ENCODE assay signal across 13 cellular contexts in the genomic region with DNA sequence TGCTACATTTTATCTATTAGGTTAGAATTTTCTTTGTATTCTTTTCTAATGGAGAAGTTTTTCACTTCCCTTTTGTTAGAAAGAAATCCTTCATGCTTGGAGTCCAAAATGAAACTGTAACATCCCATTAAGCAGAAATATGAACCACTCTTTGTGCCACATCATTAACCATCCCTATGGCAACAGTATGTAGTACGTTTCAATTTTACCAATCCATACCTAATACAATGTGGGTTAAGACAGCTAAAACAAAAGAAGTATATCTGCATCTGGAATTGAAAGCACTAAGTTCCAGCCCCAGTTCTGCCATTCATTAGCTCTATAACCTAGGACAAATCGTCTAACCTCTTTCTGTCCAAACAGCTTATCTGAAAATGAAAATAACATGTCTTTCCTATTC.
DNase-seq lines count a peak whose midpoint lies in the region; ATAC-seq and TF ChIP-seq lines count a peak whose summit lies in the region.
"Had no signal": no experiment of that assay in that cellular context is flagged by ENCODE, and none has a peak within 500 bp of the region (broad histone marks: within the 10 kb centered on the region; RNA-seq: fewer than 3 reads in every experiment).

No MANE protein-coding gene starts in this region.

- CTCF ChIA-PET in HEK293T (lab: Yijun Ruan, JAX), result no interaction called here

- peak; percentile 88 for ATAC-seq in GM18909 (IDR thresholded peaks at IDR 0.05; ENCODE audit: poor library complexity, unreplicated experiment)
- peak; percentile 95 for ATAC-seq in GM21825 (IDR thresholded peaks at IDR 0.05; ENCODE audit: unreplicated experiment)
- ATAC-seq in HG03135 (IDR thresholded peaks at IDR 0.05; ENCODE audit: unreplicated experiment), result peak; percentile 99
- ATAC-seq: heart left ventricle had no signal

- POLR2A ChIA-PET in HEK293T (lab: Yijun Ruan, JAX), result no interaction called here

- DNase-seq in DMS79 (lab: John Stamatoyannopoulos, UW) (peak; percentile 46), NOMO-1 treated with dmso at 0.1 percent for 144 hours (lab: John Stamatoyannopoulos, UW; ENCODE audit: unreplicated experiment) (no peak), HEK293T (ENCODE audit: extremely low spot score) (no peak)
- DNase-seq in effector CD8-positive, alpha-beta T cell (lab: John Stamatoyannopoulos, UW), result no peak
- DNase-seq in stimulated activated CD4-positive, alpha-beta T cell treated with anti-CD3 and anti-CD28 coated beads, Interleukin-12 subunit alpha, Interleukin-12 subunit beta, amount 100 ng/mL, for 4 hours, result no peak
- DNase-seq: heart left ventricle; NCI-H2029 treated with DMSO at 0.1 percent for 48 hours; occipital lobe; stimulated activated CD4-positive, alpha-beta T cell treated with anti-CD3 and anti-CD28 coated beads, Interleukin-1b, Interleukin-23, amount 100 ng/mL, for 48 hours; stomach had no signal

TF ChIP-seq in HEK293T, 16 proteins besides CTCF, POLR2A, EP300 and RAD21:
- TF ChIP-seq L3MBTL2 (conservative IDR thresholded peaks at IDR 0.05) (no peak), LEF1 (IDR thresholded peaks at IDR 0.05; ENCODE audit: borderline replicate concordance) (no peak), CTBP1 (IDR thresholded peaks at IDR 0.05; ENCODE audit: borderline replicate concordance) (no peak), ZNF384 (IDR thresholded peaks at IDR 0.05) (no peak), ELF4 (IDR thresholded peaks at IDR 0.05) (no peak), HDGF (IDR thresholded peaks at IDR 0.05; ENCODE audit: borderline replicate concordance) (no peak), NFRKB (IDR thresholded peaks at IDR 0.05) (no peak), FOXK2 (IDR thresholded peaks at IDR 0.05) (no peak), SP1 (IDR thresholded peaks at IDR 0.05) (no peak), BHLHE40 (IDR thresholded peaks at IDR 0.05; ENCODE audit: borderline replicate concordance) (no peak), TARDBP (IDR thresholded peaks at IDR 0.05) (no peak)
